ENCODE assay signal across 8 cellular contexts in the genomic region with DNA sequence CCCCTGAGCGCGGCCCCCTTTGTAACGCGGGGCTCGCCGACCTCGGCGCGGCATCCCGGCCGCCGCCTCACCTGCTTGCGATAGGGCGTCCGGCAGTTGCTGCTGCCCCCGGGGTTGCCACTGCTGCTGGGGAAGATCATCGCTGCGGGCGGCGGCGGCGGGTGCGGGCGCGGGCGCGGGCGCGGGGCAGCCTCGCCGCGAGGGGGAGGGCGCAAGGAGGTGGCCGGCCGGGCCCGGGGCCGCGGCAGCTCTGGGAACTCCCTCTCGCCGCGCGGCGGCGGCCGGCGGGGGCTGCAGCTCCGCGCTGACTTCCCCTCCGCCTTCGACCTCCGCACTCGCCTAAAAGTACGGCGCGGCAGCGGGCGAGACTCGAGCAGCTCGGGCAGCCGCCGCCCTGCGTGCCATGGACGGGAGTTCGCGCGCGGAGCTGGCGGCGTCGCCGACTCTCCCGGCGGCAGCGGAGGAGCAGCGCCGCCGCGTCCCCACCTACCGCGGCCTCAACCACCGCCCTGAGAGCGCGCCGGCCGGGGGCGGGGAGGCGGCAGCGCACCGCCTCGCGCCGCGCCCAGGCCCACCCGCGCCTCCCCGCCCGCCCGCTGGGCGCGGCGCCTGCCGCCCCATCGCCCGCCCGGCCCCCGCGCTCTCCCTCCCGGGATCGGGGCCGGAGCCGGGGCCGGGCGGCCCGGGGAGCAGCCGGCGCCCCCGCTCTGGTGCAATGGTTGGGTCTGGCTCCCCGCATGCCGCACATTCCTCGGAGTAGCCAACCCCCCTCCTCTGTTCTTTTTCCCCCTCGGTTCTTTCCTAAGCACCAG.
DNase-seq lines count a peak whose midpoint lies in the region; ATAC-seq and FAIRE-seq lines count a peak whose summit lies in the region.

No MANE protein-coding gene starts in this region.

- peak overlapping the region; percentile 61 to 95 for H3K4me3 ChIP-seq in neuronal stem cell (ENCODE audit: low read length in 2 of 2)

- H4K8ac ChIP-seq in neuronal stem cell (ENCODE audit: low read depth, low read length): no peak overlapping the region

- peaks cover 20 to 32% of the 10 kb centered on the region in 2 donors for H3K4me1 ChIP-seq in neuronal stem cell (ENCODE audit: control insufficient read depth in 2 of 2, insufficient read depth in 1 of 2, low read depth in 1 of 2, low read length in 2 of 2)

- H3K23ac ChIP-seq in neuronal stem cell (ENCODE audit: low read depth, low read length, poor library complexity): no peak overlapping the region

- H3K36me3 ChIP-seq in neuronal stem cell (replicated peaks in 1 of 2; ENCODE audit: control insufficient read depth in 2 of 2, insufficient read depth in 2 of 2, low read length in 2 of 2): no peaks in the 10 kb centered on the region

- H3K27me3 ChIP-seq in neuronal stem cell (ENCODE audit: control insufficient read depth in 3 of 3, insufficient read depth in 3 of 3, low read depth in 1 of 3, low read length in 3 of 3): peaks cover 0 to 21% (median under 1%) of the 10 kb centered on the region in 3 experiments

- H3K18ac ChIP-seq in neuronal stem cell (ENCODE audit: low read length): peak overlapping the region; percentile 97

- H2AFZ ChIP-seq in neuronal stem cell (ENCODE audit: low read length): peak overlapping the region; percentile 75

- peak overlapping the region; percentile 31 for H2BK5ac ChIP-seq in neuronal stem cell (ENCODE audit: low read length)

- H3K27ac ChIP-seq in neuronal stem cell (replicated peaks; ENCODE audit: low read length): peak overlapping the region; percentile 60

- in situ Hi-C loops in ACHN (cut with HindIII; ENCODE audit: low pct_ligation_motif_present, low pct_unique_long_range_greater_than_20kb, low sequenced_read_pairs): no loop called here

- peak overlapping the region; percentile 94 for H3K9ac ChIP-seq in neuronal stem cell (ENCODE audit: low read depth, low read length, poor library complexity)

- H2BK120ac ChIP-seq in neuronal stem cell (ENCODE audit: low read depth, low read length): peak overlapping the region; percentile 29

- no peak overlapping the region for H4K91ac ChIP-seq in neuronal stem cell (ENCODE audit: low read depth, low read length, poor library complexity)

- peak overlapping the region; percentile 50 for H2AK5ac ChIP-seq in neuronal stem cell (ENCODE audit: low read depth, low read length)

- no CpG with 5 or more reads among the region's 121 CpGs for WGBS in neuronal stem cell (ENCODE audit: extremely low coverage in 2 of 2, insufficient read length in 2 of 2, insufficient replicate concordance in 1 of 2), 2 donors

- H2BK15ac ChIP-seq in neuronal stem cell (ENCODE audit: low read length): peak overlapping the region; percentile 26

- peak overlapping the region; percentile 84 for H3K4me2 ChIP-seq in neuronal stem cell (ENCODE audit: insufficient read depth, low read length, poor library complexity, severe bottlenecking)

- DNase-seq in ACHN: peak; percentile 68
- DNase-seq in OCI-M1 (lab: John Stamatoyannopoulos, UW): peak; percentile 62
- DNase-seq in activated gamma-delta T cell (lab: John Stamatoyannopoulos, UW): peak; percentile 65
- DNase-seq in frontal cortex (ENCODE audit: low spot score in 2 of 2): peak; percentile 60 to 69
- peak; percentile 56 for DNase-seq in neuronal stem cell (ENCODE audit: low spot score)
- DNase-seq in ureter (ENCODE audit: low spot score): peak; percentile 51

- H3K14ac ChIP-seq in neuronal stem cell (ENCODE audit: low read length): peak overlapping the region; percentile 40

- no peak overlapping the region for H2BK12ac ChIP-seq in neuronal stem cell (ENCODE audit: low read length)

- H3K4ac ChIP-seq in neuronal stem cell (ENCODE audit: low read length): no peak overlapping the region

- peak; percentile 61 for ATAC-seq in GM18867 (IDR thresholded peaks at IDR 0.05; ENCODE audit: unreplicated experiment)
- ATAC-seq in HG03095 (IDR thresholded peaks at IDR 0.05; ENCODE audit: unreplicated experiment): peak; percentile 56

- FAIRE-seq in frontal cortex (lab: Jason Lieb, UNC): no peak

- no peaks in the 10 kb centered on the region for H3K9me3 ChIP-seq in neuronal stem cell (replicated peaks in 1 of 2; ENCODE audit: control insufficient read depth in 2 of 2, insufficient read depth in 1 of 2, low read depth in 1 of 2, low read length in 2 of 2)

- no peaks in the 10 kb centered on the region for H3K79me1 ChIP-seq in neuronal stem cell (ENCODE audit: low read depth, low read length)

Comparison
In these comparisons a context has a peak if more than half of its experiments do, and no peak if none do; other contexts are left out.
1. Peak in every context shown above with its lines: DNase-seq, ATAC-seq, H3K4me3 ChIP-seq and H3K27ac ChIP-seq.